In genomic region chr14:90742709-90743108, GRCh38 we compare ENCODE assay signal across 22 cellular contexts.
DNase-seq lines count a peak whose midpoint lies in the region; TF ChIP-seq lines count a peak whose summit lies in the region.
"Had no signal": no experiment of that assay in that cellular context is flagged by ENCODE, and none has a peak within 500 bp of the region (broad histone marks: within the 10 kb centered on the region; RNA-seq: fewer than 3 reads in every experiment).

No MANE protein-coding gene starts in this region.

- H3K36me3 ChIP-seq in BE2C (no peaks in the 10 kb centered on the region), muscle layer of duodenum (ENCODE audit: control insufficient read depth in 1 of 2, insufficient read depth in 2 of 2, low read length in 2 of 2) (no peaks in the 10 kb centered on the region), stomach smooth muscle (ENCODE audit: control insufficient read depth in 2 of 2, insufficient read depth in 2 of 2, low read length in 2 of 2) (peaks cover 0 to 3% of the 10 kb centered on the region in 2 donors)

- H3K27me3 ChIP-seq in BE2C (no peaks in the 10 kb centered on the region), muscle layer of duodenum (ENCODE audit: low read depth, low read length) (no peaks in the 10 kb centered on the region), stomach smooth muscle (ENCODE audit: control insufficient read depth in 1 of 2, insufficient read depth in 2 of 2, low read length in 2 of 2) (no peaks in the 10 kb centered on the region)

- peak overlapping the region; percentile 46 for H3K27ac ChIP-seq in muscle layer of duodenum (ENCODE audit: low read length)
- H3K27ac ChIP-seq in stomach smooth muscle (ENCODE audit: low read length) = peak overlapping the region; percentile 49

- no peak overlapping the region for H3K9ac ChIP-seq in stomach smooth muscle (ENCODE audit: low read length in 2 of 2)

- H3K4me1 ChIP-seq in BE2C = peaks cover 32% of the 10 kb centered on the region
- H3K4me1 ChIP-seq in muscle layer of duodenum (ENCODE audit: control insufficient read depth in 1 of 2, insufficient read depth in 2 of 2, low read length in 2 of 2) = peaks cover 0 to 8% of the 10 kb centered on the region in 2 donors
- peaks cover 10% of the 10 kb centered on the region for H3K4me1 ChIP-seq in stomach smooth muscle (ENCODE audit: control insufficient read depth, insufficient read depth, low read length)

- H3K4me3 ChIP-seq in BE2C (ENCODE audit: low read depth, low read length) (no peak overlapping the region), fibroblast of the aortic adventitia (ENCODE audit: low read depth, low read length) (no peak overlapping the region), muscle layer of duodenum (ENCODE audit: low read depth in 1 of 2, low read length in 2 of 2) (no peak overlapping the region), stomach smooth muscle (ENCODE audit: low read length in 2 of 2) (peak overlapping the region in 1 of 2 donors; percentile 0)

- H3K9me3 ChIP-seq in BE2C (no peaks in the 10 kb centered on the region), muscle layer of duodenum (ENCODE audit: control insufficient read depth in 1 of 2, low read length in 2 of 2) (no peaks in the 10 kb centered on the region), stomach smooth muscle (ENCODE audit: control insufficient read depth in 2 of 2, low read length in 2 of 2) (no peaks in the 10 kb centered on the region)

- no peak for TF ChIP-seq CTCF in BE2C (IDR thresholded peaks at IDR 0.05; ENCODE audit: low read depth, low read length)
- TF ChIP-seq CTCF in fibroblast of the aortic adventitia (IDR thresholded peaks at IDR 0.05; ENCODE audit: insufficient read depth, low read length) = no peak

- DNase-seq in BE2C = peak; percentile 52
- peak; percentile 12 for DNase-seq in fibroblast of the aortic adventitia (ENCODE audit: low read depth)
- no peak for DNase-seq in NCI-H1694 treated with DMSO at 0.1 percent for 48 hours (lab: John Stamatoyannopoulos, UW)
- DNase-seq in islet precursor cell = no peak
- no peak for DNase-seq in T1000 (lab: John Stamatoyannopoulos, UW)
- no peak for DNase-seq in COR-L47 (lab: John Stamatoyannopoulos, UW)
- DNase-seq: activated CD4-positive, alpha-beta T cell treated with anti-CD3 and anti-CD28 coated beads, Interleukin-2, amount 50 U/mL, for 48 hours; activated CD8-positive, alpha-beta memory T cell treated with anti-CD3 and anti-CD28 coated beads, Interleukin-2, amount 50 U/mL, for 4 hours; AML-193; CD8-positive, alpha-beta T cell; DMS53; effector memory CD4-positive, alpha-beta T cell; erythroblast; GDM1; NCI-H1092; NCI-H1930; NCI-H345; stimulated activated CD4-positive, alpha-beta T cell treated with anti-CD3 and anti-CD28 coated beads, Interleukin-12 subunit alpha, Interleukin-12 subunit beta, amount 100 ng/mL, for 4 hours; stimulated activated CD4-positive, alpha-beta T cell treated with anti-CD3 and anti-CD28 coated beads, Interleukin-4, amount 100 ng/mL, for 24 hours; stimulated activated naive B cell treated with anti-CD40 and anti-IgM and Interleukin-4, amounts not matched to agents 10 μg/mL and 1 μg/mL and 100 μg/mL, for 72 hours had no signal

Comparison
In these comparisons a context has a peak if more than half of its experiments do, and no peak if none do; other contexts are left out.
1. DNase-seq: peak in BE2C (single experiment) and fibroblast of the aortic adventitia (single experiment); none in NCI-H1694 treated with DMSO at 0.1 percent for 48 hours (single experiment), islet precursor cell (single experiment), T1000 (single experiment) and COR-L47 (single experiment).